ENCODE assay signal across 20 cellular contexts in genomic region chr12:587132-587531, GRCh38.
A peak's percentile ranks its signal among the peaks of the same experiment; 100 is the strongest.
DNase-seq lines count a peak whose midpoint lies in the region; ATAC-seq, FAIRE-seq and TF ChIP-seq lines count a peak whose summit lies in the region.
"Had no signal": no experiment of that assay in that cellular context is flagged by ENCODE, and none has a peak within 500 bp of the region (broad histone marks: within the 10 kb centered on the region; RNA-seq: fewer than 3 reads in every experiment).

No MANE protein-coding gene starts in this region.

- no peak for TF ChIP-seq POLR2A in HepG2 (IDR thresholded peaks at IDR 0.05; ENCODE audit: insufficient read depth in 1 of 2, low read depth in 2 of 2, low read length in 2 of 2)
- TF ChIP-seq POLR2A in right lobe of liver (IDR thresholded peaks at IDR 0.05), result no peak
- TF ChIP-seq POLR2A in H1 (IDR thresholded peaks at IDR 0.05; ENCODE audit: control extremely low read depth in 1 of 2, low read depth in 2 of 2, low read length in 2 of 2), result no peak

- H3K27me3 ChIP-seq in HepG2 (ENCODE audit: control insufficient read depth in 1 of 2, insufficient read depth in 2 of 2, low read length in 2 of 2) (no peaks in the 10 kb centered on the region), right lobe of liver (no peaks in the 10 kb centered on the region), H1 (replicated peaks in 1 of 4; ENCODE audit: control insufficient read depth in 3 of 4, extremely low read depth in 1 of 4, insufficient read depth in 3 of 4, low read length in 3 of 4) (no peaks in the 10 kb centered on the region)
- no peaks in the 10 kb centered on the region for H3K27me3 ChIP-seq in naive thymus-derived CD4-positive, alpha-beta T cell (ENCODE audit: control insufficient read depth in 2 of 2, insufficient read depth in 2 of 2, low read length in 2 of 2)
- H3K27me3 ChIP-seq: BE2C had no signal

- peaks cover 0 to 9% (median 0%) of the 10 kb centered on the region in 11 donors for H3K9me3 Mint-ChIP-seq in naive thymus-derived CD4-positive, alpha-beta T cell

- TF ChIP-seq CTCF in HepG2 (CRISPR knock-in tag; IDR thresholded peaks at IDR 0.05), result no peak
- no peak for TF ChIP-seq CTCF in right lobe of liver (IDR thresholded peaks at IDR 0.05)
- TF ChIP-seq CTCF in H1 (IDR thresholded peaks at IDR 0.05; ENCODE audit: control extremely low read depth in 1 of 3, insufficient read depth in 1 of 3, low read depth in 1 of 3, low read length in 3 of 3), result no peak

- TF ChIP-seq RAD21 in HepG2 (CRISPR knock-in tag; IDR thresholded peaks at IDR 0.05) (no peak), H1 (IDR thresholded peaks at IDR 0.05 in 1 of 2, conservative IDR thresholded peaks at IDR 0.05 in 1 of 2; ENCODE audit: low read depth in 2 of 2, low read length in 2 of 2) (no peak)

- no peak for DNase-seq in HepG2 (ENCODE audit: low spot score)
- DNase-seq in right lobe of liver, result no peak
- DNase-seq in H1 (ENCODE audit: low read depth in 1 of 2, low spot score in 2 of 2), result no peak
- DNase-seq in posterior vena cava (ENCODE audit: low spot score), result peak; percentile 14
- no peak for DNase-seq in NCI-H2227 (lab: John Stamatoyannopoulos, UW; ENCODE audit: unreplicated experiment)
- DNase-seq in activated CD8-positive, alpha-beta memory T cell treated with anti-CD3 and anti-CD28 coated beads for 24 hours, result no peak
- no peak for DNase-seq in naive thymus-derived CD4-positive, alpha-beta T cell
- DNase-seq: BE2C; CD8-positive, alpha-beta T cell; COR-L47; DMS153; DMS79 treated with DMSO at 0.1 percent for 48 hours; EL; GM23248; H7 had no signal

- H3K27ac Mint-ChIP-seq in naive thymus-derived CD4-positive, alpha-beta T cell, result no peak overlapping the region
- H3K27ac Mint-ChIP-seq: CD8-positive, alpha-beta T cell had no signal

- no peaks in the 10 kb centered on the region for H3K9me3 ChIP-seq in HepG2 (ENCODE audit: low read length)
- no peaks in the 10 kb centered on the region for H3K9me3 ChIP-seq in right lobe of liver
- H3K9me3 ChIP-seq in H1 (ENCODE audit: insufficient read depth in 2 of 2, low read depth in 1 of 2, low read length in 1 of 2), result no peaks in the 10 kb centered on the region
- no peaks in the 10 kb centered on the region for H3K9me3 ChIP-seq in naive thymus-derived CD4-positive, alpha-beta T cell (ENCODE audit: control insufficient read depth in 2 of 3, low read length in 3 of 3)
- H3K9me3 ChIP-seq: BE2C had no signal

- H3K14ac ChIP-seq in H1 (ENCODE audit: insufficient read length), result no peak overlapping the region

- no peaks in the 10 kb centered on the region for H3K79me1 ChIP-seq in H1 (ENCODE audit: low read depth, low read length)

- H3K9ac ChIP-seq in HepG2 (ENCODE audit: insufficient read depth, low read depth, low read length) (no peak overlapping the region), H1 (replicated peaks in 1 of 4; ENCODE audit: extremely low read depth in 1 of 4, low read depth in 3 of 4, low read length in 3 of 4) (no peak overlapping the region)
- H3K9ac ChIP-seq: GM23248 had no signal

- H3K4me1 Mint-ChIP-seq in naive thymus-derived CD4-positive, alpha-beta T cell, result peaks cover 0 to 7% (median 0%) of the 10 kb centered on the region in 7 donors

- TF ChIP-seq EP300 in HepG2 (IDR thresholded peaks at IDR 0.05; ENCODE audit: low read depth in 2 of 2, low read length in 2 of 2), result no peak
- no peak for TF ChIP-seq EP300 in HepG2 (CRISPR knock-in tag; IDR thresholded peaks at IDR 0.05; ENCODE audit: borderline replicate concordance)
- TF ChIP-seq EP300 in H1 (IDR thresholded peaks at IDR 0.05; ENCODE audit: borderline replicate concordance in 1 of 2, low read depth in 2 of 2, low read length in 2 of 2), result no peak

- H2BK5ac ChIP-seq in H1 (ENCODE audit: low read depth, low read length), result no peak overlapping the region

- H3K4me1 ChIP-seq in HepG2 (ENCODE audit: insufficient read depth, low read length) (peaks cover 84% of the 10 kb centered on the region), right lobe of liver (peaks cover 0 to 43% (median 20%) of the 10 kb centered on the region in 4 donors), H1 (replicated peaks in 1 of 4; ENCODE audit: control insufficient read depth in 3 of 4, insufficient read depth in 4 of 4, low read length in 3 of 4) (no peaks in the 10 kb centered on the region)
- no peaks in the 10 kb centered on the region for H3K4me1 ChIP-seq in naive thymus-derived CD4-positive, alpha-beta T cell (ENCODE audit: control insufficient read depth in 2 of 2, insufficient read depth in 2 of 2, low read length in 2 of 2)

- no peak overlapping the region for H3K4me3 ChIP-seq in HepG2 (replicated peaks in 1 of 3; ENCODE audit: insufficient read depth in 1 of 3, low read depth in 2 of 3, low read length in 3 of 3)
- H3K4me3 ChIP-seq in right lobe of liver, result no peak overlapping the region
- no peak overlapping the region for H3K4me3 ChIP-seq in H1 (ENCODE audit: extremely low read depth in 1 of 4, insufficient read depth in 2 of 4, low read depth in 3 of 4, low read length in 4 of 4)
- no peak overlapping the region for H3K4me3 ChIP-seq in naive thymus-derived CD4-positive, alpha-beta T cell (ENCODE audit: low read length)
- H3K4me3 ChIP-seq: GM23248 had no signal

- no peak overlapping the region for H3K4me3 Mint-ChIP-seq in naive thymus-derived CD4-positive, alpha-beta T cell
- H3K4me3 Mint-ChIP-seq: CD14-positive monocyte; CD8-positive, alpha-beta T cell had no signal

- no peak overlapping the region for H4K91ac ChIP-seq in H1 (replicated peaks; ENCODE audit: insufficient read length, low read length)

- H3K27ac ChIP-seq in HepG2 (ENCODE audit: extremely low read length, insufficient read depth, low read length) (peak overlapping the region; percentile 2), right lobe of liver (no peak overlapping the region), H1 (ENCODE audit: low read depth, low read length) (no peak overlapping the region)
- no peak overlapping the region for H3K27ac ChIP-seq in naive thymus-derived CD4-positive, alpha-beta T cell (ENCODE audit: low read depth, low read length)
- H3K27ac ChIP-seq: GM23248 had no signal

- H3K27me3 Mint-ChIP-seq in naive thymus-derived CD4-positive, alpha-beta T cell, result no peaks in the 10 kb centered on the region

- no peak overlapping the region for H2BK120ac ChIP-seq in H1 (replicated peaks; ENCODE audit: low read depth, low read length)

- H2BK12ac ChIP-seq in H1 (ENCODE audit: low read depth, low read length), result no peak overlapping the region

- H4K8ac ChIP-seq in H1 (ENCODE audit: extremely low read depth, insufficient read depth, low read length), result peak overlapping the region; percentile 36; the same call in 1 of the 2 replicates

- H3K36me3 Mint-ChIP-seq in naive thymus-derived CD4-positive, alpha-beta T cell, result peaks cover 0 to 13% (median 0%) of the 10 kb centered on the region in 5 donors
- H3K36me3 Mint-ChIP-seq: CD8-positive, alpha-beta T cell had no signal

- H2BK15ac ChIP-seq in H1 (ENCODE audit: low read length), result no peak overlapping the region

- no peak for FAIRE-seq in HepG2 (lab: Jason Lieb, UNC)
- no peak for FAIRE-seq in H1 (lab: Jason Lieb, UNC)
- FAIRE-seq: A204.1, D721Med, G401.6, GM12891 had no signal

- no peak overlapping the region for H3K18ac ChIP-seq in H1 (ENCODE audit: extremely low read depth, low read length)

- H3K4ac ChIP-seq in H1 (replicated peaks; ENCODE audit: insufficient read length, low read depth, low read length), result no peak overlapping the region

- no peaks in the 10 kb centered on the region for H3K23me2 ChIP-seq in H1 (ENCODE audit: low read depth, low read length)

- in situ Hi-C loops in HepG2 (cut with HindIII; ENCODE audit: extremely low pct_ligation_motif_present, low pct_unique_long_range_greater_than_20kb), result no loop called here

- BruUV-seq in HepG2 (replicated peaks; lab: Mats Ljungman, UMichigan), result no TSS peak

- no peak overlapping the region for H3K4me2 ChIP-seq in HepG2 (ENCODE audit: low read depth, low read length)
- H3K4me2 ChIP-seq in H1 (ENCODE audit: insufficient read depth in 1 of 2, low read depth in 2 of 2, low read length in 2 of 2), result no peak overlapping the region

- H3K36me3 ChIP-seq in HepG2 (replicated peaks in 1 of 2; ENCODE audit: control insufficient read depth in 1 of 2, insufficient read depth in 2 of 2, low read length in 2 of 2) (no peaks in the 10 kb centered on the region), right lobe of liver (no peaks in the 10 kb centered on the region), H1 (ENCODE audit: control insufficient read depth in 2 of 4, insufficient read depth in 4 of 4, low read length in 3 of 4) (no peaks in the 10 kb centered on the region)
- H3K36me3 ChIP-seq in naive thymus-derived CD4-positive, alpha-beta T cell (ENCODE audit: control insufficient read depth in 2 of 3, insufficient read depth in 3 of 3, low read length in 3 of 3), result no peaks in the 10 kb centered on the region
- H3K36me3 ChIP-seq: BE2C had no signal

- 93% methylated on average over 6 of the region's 7 CpGs for WGBS in HepG2 (ENCODE audit: low lambda C conversion rate)
- no CpG with 5 or more reads among the region's 7 CpGs for WGBS in right lobe of liver (ENCODE audit: insufficient coverage, low coverage, low lambda C conversion rate, missing lambda C conversion rate)
- WGBS in H1 (ENCODE audit: extremely low coverage in 1 of 2, insufficient coverage in 1 of 2, insufficient read length in 1 of 2, insufficient replicate concordance in 2 of 2, low coverage in 1 of 2, low lambda C conversion rate in 2 of 2, missing lambda C conversion rate in 1 of 2), 2 experiments, result 94% methylated on average over 7 of the region's 7 CpGs; no CpG with 5 or more reads in 1 of the 2 experiments

- ATAC-seq in HepG2, result no peak
- ATAC-seq in right lobe of liver, result no peak
- no peak for ATAC-seq in naive thymus-derived CD4-positive, alpha-beta T cell
- ATAC-seq: CD8-positive, alpha-beta T cell had no signal

- no peak overlapping the region for H3K23ac ChIP-seq in H1 (ENCODE audit: insufficient read length)

- no peak overlapping the region for H3K56ac ChIP-seq in H1 (replicated peaks; ENCODE audit: insufficient read length, low read depth, low read length)

- CTCF ChIA-PET in HepG2 (lab: Yijun Ruan, JAX; ENCODE audit: low intra/inter-chr PET ratio, low total read pairs), result no interaction called here
- CTCF ChIA-PET in H1 (lab: Charles Lee; ENCODE audit: partially characterized antibody), result interaction anchor here (0.8 to 3.1 kb wide), 4 partner anchors 11 to 228 kb away, joined by 3 to 17 read pairs (median 8); no protein-coding TSS in a partner anchor
- CTCF ChIA-PET in naive thymus-derived CD4-positive, alpha-beta T cell (lab: Charles Lee), result no interaction called here

- H2BK20ac ChIP-seq in H1 (ENCODE audit: low read length), result no peak overlapping the region

- H2AFZ ChIP-seq in HepG2 (ENCODE audit: low read length), result no peak overlapping the region
- H2AFZ ChIP-seq in H1 (ENCODE audit: low read length), result no peak overlapping the region
- H2AFZ ChIP-seq: GM23248 had no signal

- intact Hi-C loops in HepG2 (cut with micrococcal nuclease; ENCODE audit: unreplicated experiment) (no loop called here), right lobe of liver (cut with DNase I) (loop anchor here (10.0 kb wide), 1 partner anchor 58 kb away; no protein-coding TSS in a partner anchor), posterior vena cava (cut with DNase I) (no loop called here)
- intact Hi-C loops in naive thymus-derived CD4-positive, alpha-beta T cell (cut with micrococcal nuclease), result no loop called here

- no peak overlapping the region for H4K5ac ChIP-seq in H1 (ENCODE audit: insufficient read length, low read depth, low read length)

- no peaks in the 10 kb centered on the region for H3K79me2 ChIP-seq in HepG2 (ENCODE audit: insufficient read depth, low read length)
- no peaks in the 10 kb centered on the region for H3K79me2 ChIP-seq in H1 (ENCODE audit: control insufficient read depth in 1 of 2, insufficient read depth in 2 of 2, low read length in 2 of 2)

- H4K20me1 ChIP-seq in HepG2 (ENCODE audit: insufficient read depth, low read length), result no peaks in the 10 kb centered on the region
- no peaks in the 10 kb centered on the region for H4K20me1 ChIP-seq in H1 (replicated peaks in 1 of 2; ENCODE audit: control insufficient read depth in 1 of 2, insufficient read depth in 2 of 2, low read length in 2 of 2)

- H2AK5ac ChIP-seq in H1 (ENCODE audit: low read depth, low read length), result no peak overlapping the region

- POLR2A ChIA-PET in HepG2 (lab: Yijun Ruan, JAX), result interaction anchor here (0.6 to 2.1 kb wide), 2 partner anchors 11 kb away, joined by 3 to 23 read pairs; no protein-coding TSS in a partner anchor
- POLR2A ChIA-PET in H1 (lab: Charles Lee; ENCODE audit: partially characterized antibody), result interaction anchor here (0.9 kb wide), 1 partner anchor 362 kb away, joined by 3 read pairs; the partner anchor contains the start of gene RAD52
- POLR2A ChIA-PET in naive thymus-derived CD4-positive, alpha-beta T cell (lab: Charles Lee), result no interaction called here

Comparison
In these comparisons a context has a peak if more than half of its experiments do, and no peak if none do; other contexts are left out.
1. intact Hi-C loops: an anchor here in right lobe of liver (10.0 kb wide); none called in HepG2, posterior vena cava and naive thymus-derived CD4-positive, alpha-beta T cell.